In genomic region chr11:44633641-44634040, GRCh38 we compare ENCODE assay signal across 11 cellular contexts.
DNase-seq lines count a peak whose midpoint lies in the region; ATAC-seq and TF ChIP-seq lines count a peak whose summit lies in the region.
"Had no signal": no experiment of that assay in that cellular context is flagged by ENCODE, and none has a peak within 500 bp of the region (broad histone marks: within the 10 kb centered on the region; RNA-seq: fewer than 3 reads in every experiment).

No MANE protein-coding gene starts in this region.

- peak; percentile 42 for TF ChIP-seq CTCF in AG10803 (conservative IDR thresholded peaks at IDR 0.05; ENCODE audit: low read length)
- TF ChIP-seq CTCF in GM10266 (IDR thresholded peaks at IDR 0.05; ENCODE audit: control insufficient read depth, insufficient read depth, low read depth, missing control alignments): peak; percentile 36
- TF ChIP-seq CTCF in hepatocyte (IDR thresholded peaks at IDR 0.05; ENCODE audit: poor library complexity): peak; percentile 33

- no peaks in the 10 kb centered on the region for H3K27me3 ChIP-seq in hepatocyte
- H3K27me3 ChIP-seq: suprapubic skin had no signal

- no peak overlapping the region for H3K4me3 Mint-ChIP-seq in T-helper 17 cell

- no peaks in the 10 kb centered on the region for H3K79me2 ChIP-seq in hepatocyte

- 59% methylated on average over 6 of the region's 6 CpGs for WGBS in hepatocyte (ENCODE audit: low lambda C conversion rate, missing lambda C conversion rate)

- ATAC-seq in T-helper 17 cell (no peak), GM19023 (IDR thresholded peaks at IDR 0.05; ENCODE audit: unreplicated experiment) (no peak), GM18870 (IDR thresholded peaks at IDR 0.05; ENCODE audit: unreplicated experiment) (no peak)

- peaks cover 4% of the 10 kb centered on the region for H3K36me3 Mint-ChIP-seq in T-helper 17 cell (ENCODE audit: low read depth)

- H2AFZ ChIP-seq in hepatocyte: no peak overlapping the region

- H3K9me2 ChIP-seq in hepatocyte (replicated peaks; ENCODE audit: insufficient read depth): no peaks in the 10 kb centered on the region

- H3K4me1 Mint-ChIP-seq in T-helper 17 cell: peaks cover 23% of the 10 kb centered on the region

- no peaks in the 10 kb centered on the region for H3K36me3 ChIP-seq in hepatocyte (replicated peaks; ENCODE audit: insufficient read depth, low read depth)
- H3K36me3 ChIP-seq: suprapubic skin had no signal

- no peak overlapping the region for H3K27ac ChIP-seq in hepatocyte
- H3K27ac ChIP-seq: KMS-11, suprapubic skin had no signal

- H3K27ac Mint-ChIP-seq in T-helper 17 cell: peak overlapping the region; percentile 6

- H4K20me1 ChIP-seq in hepatocyte (ENCODE audit: insufficient read depth, poor library complexity, severe bottlenecking): no peaks in the 10 kb centered on the region

- H3K4me2 ChIP-seq in hepatocyte: no peak overlapping the region
- H3K4me2 ChIP-seq: KMS-11 had no signal

- H3K4me3 ChIP-seq in AG10803 (ENCODE audit: low read length) (no peak overlapping the region), hepatocyte (no peak overlapping the region)
- H3K4me3 ChIP-seq: suprapubic skin had no signal

- peaks cover 12% of the 10 kb centered on the region for H3K4me1 ChIP-seq in hepatocyte (ENCODE audit: insufficient read depth)

- peaks cover 47% of the 10 kb centered on the region for H3K27me3 Mint-ChIP-seq in T-helper 17 cell

- H3K9me3 ChIP-seq in T-helper 17 cell (ENCODE audit: control insufficient read depth, low read length, poor library complexity, severe bottlenecking) (no peaks in the 10 kb centered on the region), hepatocyte (ENCODE audit: low read depth) (no peaks in the 10 kb centered on the region)
- H3K9me3 ChIP-seq: suprapubic skin had no signal

- no peak for DNase-seq in AG10803 (ENCODE audit: low read depth)
- DNase-seq in GM10266 (ENCODE audit: extremely low spot score): no peak
- DNase-seq in T-helper 17 cell: no peak
- DNase-seq in hepatocyte (ENCODE audit: low spot score): peak; percentile 7
- DNase-seq in stimulated activated CD4-positive, alpha-beta T cell treated with anti-CD3 and anti-CD28 coated beads, Interleukin-15, amount 100 ng/mL, for 24 hours: no peak
- DNase-seq in NCI-H2196 (lab: John Stamatoyannopoulos, UW; ENCODE audit: unreplicated experiment): no peak
- DNase-seq: stimulated activated CD4-positive, alpha-beta T cell treated with anti-CD3 and anti-CD28 coated beads, Interleukin-2, amount 100 ng/mL, for 48 hours had no signal
